Comparison of ENCODE assay signal across 8 cellular contexts in the genomic region with DNA sequence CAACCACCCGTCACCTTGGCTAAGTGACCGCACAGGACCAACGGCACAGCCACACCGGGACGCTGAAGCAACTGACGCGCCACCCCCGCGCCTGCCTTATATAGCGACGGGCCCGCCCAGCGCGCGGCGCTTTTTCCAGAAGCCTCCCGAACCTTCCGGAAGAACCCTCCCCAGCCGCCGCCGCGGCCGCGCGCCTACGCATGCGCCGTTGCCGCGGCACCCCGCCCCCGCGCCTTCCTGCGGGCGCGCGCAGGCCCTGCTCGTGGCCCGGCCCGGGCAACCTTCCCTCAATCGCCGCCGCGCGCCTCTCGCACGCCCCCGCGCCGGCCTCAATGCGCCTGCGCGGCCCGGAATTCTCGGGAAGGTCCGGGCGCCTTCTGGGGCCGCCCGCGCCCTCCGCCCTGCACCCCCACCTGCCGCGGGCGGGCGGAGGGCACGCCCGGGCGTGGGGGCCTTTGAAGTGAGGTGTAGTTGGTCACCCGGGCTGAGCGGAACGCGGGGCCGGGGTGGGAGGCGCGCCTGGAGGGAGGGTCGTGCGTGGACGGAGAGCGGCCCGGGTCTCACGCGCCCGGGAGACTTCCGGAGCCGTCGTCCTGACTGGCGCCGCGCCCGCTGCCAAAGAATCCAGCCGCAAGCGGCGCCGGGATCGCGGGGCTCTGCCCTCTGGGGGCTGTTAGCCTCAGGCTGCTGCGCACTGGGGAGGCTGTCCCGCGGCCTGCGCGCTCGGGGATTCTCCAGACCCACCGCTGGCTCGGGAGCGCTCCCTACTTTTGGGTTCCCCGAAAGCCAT. TPM values are rescaled to one million over a fixed set of nuclear protein-coding genes. Genes with fewer than 3 reads are reported as not detected.
DNase-seq lines count a peak whose midpoint lies in the region; ATAC-seq and TF ChIP-seq lines count a peak whose summit lies in the region.

A gene (minus strand): TSS at position 73 of the 790 bp plus-strand sequence. CDS start 666 bp downstream, outside the sequence.

- H3K27ac ChIP-seq in gastroesophageal sphincter: peak within 1 kb of the TSS; percentile 91 to 100 (median 100)

- no peaks in the 10 kb centered on the region for H3K27me3 Mint-ChIP-seq in activated naive CD4-positive, alpha-beta T cell treated with anti-CD3 and anti-CD28 coated beads for 36 hours (ENCODE audit: low read depth)

- H3K4me1 ChIP-seq in gastroesophageal sphincter: peaks cover 0 to 57% (median 16%) of the 10 kb centered on the region in 3 donors

- H3K4me3 ChIP-seq in HFF-Myc (replicated peaks; ENCODE audit: low read depth, low read length) (peak within 1 kb of the TSS; percentile 80), NB4 (ENCODE audit: low read depth, low read length) (peak within 1 kb of the TSS; percentile 92), gastroesophageal sphincter (peak within 1 kb of the TSS; percentile 59 to 96)

- H3K27ac Mint-ChIP-seq in activated naive CD4-positive, alpha-beta T cell treated with anti-CD3 and anti-CD28 coated beads for 36 hours: peak within 1 kb of the TSS; percentile 95

- H3K4me3 Mint-ChIP-seq in activated naive CD4-positive, alpha-beta T cell treated with anti-CD3 and anti-CD28 coated beads for 36 hours: peak within 1 kb of the TSS; percentile 97

- TF ChIP-seq EP300 in gastroesophageal sphincter (IDR thresholded peaks at IDR 0.05): no peak

- peaks cover 49% of the 10 kb centered on the region for H3K4me1 Mint-ChIP-seq in activated naive CD4-positive, alpha-beta T cell treated with anti-CD3 and anti-CD28 coated beads for 36 hours (ENCODE audit: low read depth)

- H3K9me3 ChIP-seq in gastroesophageal sphincter: no peaks in the 10 kb centered on the region

- peaks cover 43% of the 10 kb centered on the region for H3K36me3 Mint-ChIP-seq in activated naive CD4-positive, alpha-beta T cell treated with anti-CD3 and anti-CD28 coated beads for 36 hours (ENCODE audit: low read depth)

- ATAC-seq in gastroesophageal sphincter: peak; percentile 93

- no peaks in the 10 kb centered on the region for H3K27me3 ChIP-seq in gastroesophageal sphincter

- H3K36me3 ChIP-seq in gastroesophageal sphincter: peaks cover 7 to 38% of the 10 kb centered on the region in 2 donors

- DNase-seq in GM04504 (ENCODE audit: low read depth) (peak; percentile 85), HFF-Myc (ENCODE audit: extremely low read depth, low read depth) (peak; percentile 50), NB4 (ENCODE audit: low read depth) (peak; percentile 91), SK-N-DZ (ENCODE audit: low spot score) (peak; percentile 81), nucleus accumbens (lab: John Stamatoyannopoulos, UW) (peak in 55 of 56 donors; percentile 57 to 100 (median 88)), superior temporal gyrus (ENCODE audit: extremely low spot score) (peak; percentile 93)
- DNase-seq in activated naive CD4-positive, alpha-beta T cell treated with anti-CD3 and anti-CD28 coated beads for 36 hours: peak; percentile 92

- CTCF ChIA-PET in activated naive CD4-positive, alpha-beta T cell treated with anti-CD3 and anti-CD28 coated beads for 36 hours (lab: Charles Lee): interaction anchor here (0.8 to 1.8 kb wide), 3 partner anchors 9 to 228 kb away, joined by 3 to 4 read pairs (median 4); no protein-coding TSS in a partner anchor

- TF ChIP-seq CTCF in HFF-Myc (IDR thresholded peaks at IDR 0.05; ENCODE audit: low read depth, low read length, missing control alignments) (no peak), NB4 (IDR thresholded peaks at IDR 0.05; ENCODE audit: low read depth, low read length) (no peak), gastroesophageal sphincter (IDR thresholded peaks at IDR 0.05) (peak in 3 of 4 experiments; percentile 7 to 53 (median 21))

- intact Hi-C loops in activated naive CD4-positive, alpha-beta T cell treated with anti-CD3 and anti-CD28 coated beads for 36 hours (cut with micrococcal nuclease): loop anchor here (1.0 to 5.0 kb wide), 12 partner anchors 53 to 1245 kb away; a partner anchor contains a TSS

- no peaks in the 10 kb centered on the region for H3K9me3 Mint-ChIP-seq in activated naive CD4-positive, alpha-beta T cell treated with anti-CD3 and anti-CD28 coated beads for 36 hours

- TF ChIP-seq POLR2A in NB4 (IDR thresholded peaks at IDR 0.05; ENCODE audit: extremely low read depth, insufficient read length): peak; percentile 99
- TF ChIP-seq POLR2A in gastroesophageal sphincter (IDR thresholded peaks at IDR 0.05): peak; percentile 97 to 99

- 0% methylated on average over 1 to 7 of the region's 106 CpGs for WGBS in gastroesophageal sphincter (ENCODE audit: low coverage in 1 of 2), 2 donors

RNA-seq across cellular contexts. Expression of the gene that starts here (rescaled TPM):
- polyA plus RNA-seq in SK-N-DZ (2014; cell fraction: cytosol; rRNA removed): 134 and 201 TPM in 2 replicates
- 122 and 173 TPM in 2 replicates for polyA plus RNA-seq in SK-N-DZ (2014; cell fraction: nucleus; rRNA removed)
- total RNA-seq in activated naive CD4-positive, alpha-beta T cell treated with anti-CD3 and anti-CD28 coated beads for 36 hours: 1,000 to 10,000 TPM; 1,286 to 1,366 TPM
- total RNA-seq in gastroesophageal sphincter: 100 to 1,000 TPM; 421 to 585 (median 537) TPM

Comparison
In these comparisons a context has a peak if more than half of its experiments do, and no peak if none do; other contexts are left out.
1. Peak in every context shown above with its lines: DNase-seq, ATAC-seq, H3K4me3 ChIP-seq and H3K27ac ChIP-seq.
2. CTCF ChIP-seq: peak in gastroesophageal sphincter (3 of 4); none in HFF-Myc (single experiment) and NB4 (single experiment).